ENCODE assay signal across 1 cellular context in the genomic region with DNA sequence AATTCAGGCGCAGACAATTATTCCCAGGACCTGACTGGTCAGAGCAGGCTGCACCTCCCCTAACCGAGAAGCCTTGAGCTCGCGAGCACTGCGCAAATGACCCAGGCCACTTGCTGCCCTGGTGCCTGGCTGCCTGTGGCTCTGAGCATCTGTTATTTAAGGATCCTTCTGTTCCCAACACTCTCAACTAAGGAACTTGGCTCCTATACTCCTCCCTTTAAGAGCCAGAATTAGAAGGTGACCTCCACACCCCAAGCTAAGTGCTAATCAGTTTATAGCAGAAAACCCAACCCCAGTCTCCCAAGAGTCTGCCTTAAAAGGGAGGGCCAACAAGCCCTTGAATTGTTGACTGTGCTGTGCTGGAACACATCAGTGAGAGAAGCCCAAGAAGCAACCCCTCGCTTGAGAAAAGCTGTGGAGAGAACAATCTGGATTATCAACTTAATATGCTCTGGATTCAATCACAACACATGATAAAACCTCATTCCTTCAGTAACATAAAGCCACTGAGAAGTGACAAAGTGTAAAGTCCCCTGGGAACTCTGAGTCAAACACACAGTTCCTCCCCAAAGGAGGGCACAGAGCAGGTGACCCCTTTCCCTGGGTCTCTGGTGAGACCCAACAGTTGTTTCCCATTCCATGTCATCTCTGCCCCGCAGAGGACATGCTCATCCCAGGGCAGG.
TF ChIP-seq lines count a peak whose summit lies in the region.

No MANE protein-coding gene starts in this region.

TF ChIP-seq in GM12878, 131 proteins besides CTCF, POLR2A, EP300 and RAD21:
- TF ChIP-seq TCF3 (IDR thresholded peaks at IDR 0.05; ENCODE audit: borderline replicate concordance, insufficient read depth, low read depth, low read length) = no peak
- TF ChIP-seq ESRRA (IDR thresholded peaks at IDR 0.05; ENCODE audit: low read length) = no peak
- TF ChIP-seq, protein P1, sequence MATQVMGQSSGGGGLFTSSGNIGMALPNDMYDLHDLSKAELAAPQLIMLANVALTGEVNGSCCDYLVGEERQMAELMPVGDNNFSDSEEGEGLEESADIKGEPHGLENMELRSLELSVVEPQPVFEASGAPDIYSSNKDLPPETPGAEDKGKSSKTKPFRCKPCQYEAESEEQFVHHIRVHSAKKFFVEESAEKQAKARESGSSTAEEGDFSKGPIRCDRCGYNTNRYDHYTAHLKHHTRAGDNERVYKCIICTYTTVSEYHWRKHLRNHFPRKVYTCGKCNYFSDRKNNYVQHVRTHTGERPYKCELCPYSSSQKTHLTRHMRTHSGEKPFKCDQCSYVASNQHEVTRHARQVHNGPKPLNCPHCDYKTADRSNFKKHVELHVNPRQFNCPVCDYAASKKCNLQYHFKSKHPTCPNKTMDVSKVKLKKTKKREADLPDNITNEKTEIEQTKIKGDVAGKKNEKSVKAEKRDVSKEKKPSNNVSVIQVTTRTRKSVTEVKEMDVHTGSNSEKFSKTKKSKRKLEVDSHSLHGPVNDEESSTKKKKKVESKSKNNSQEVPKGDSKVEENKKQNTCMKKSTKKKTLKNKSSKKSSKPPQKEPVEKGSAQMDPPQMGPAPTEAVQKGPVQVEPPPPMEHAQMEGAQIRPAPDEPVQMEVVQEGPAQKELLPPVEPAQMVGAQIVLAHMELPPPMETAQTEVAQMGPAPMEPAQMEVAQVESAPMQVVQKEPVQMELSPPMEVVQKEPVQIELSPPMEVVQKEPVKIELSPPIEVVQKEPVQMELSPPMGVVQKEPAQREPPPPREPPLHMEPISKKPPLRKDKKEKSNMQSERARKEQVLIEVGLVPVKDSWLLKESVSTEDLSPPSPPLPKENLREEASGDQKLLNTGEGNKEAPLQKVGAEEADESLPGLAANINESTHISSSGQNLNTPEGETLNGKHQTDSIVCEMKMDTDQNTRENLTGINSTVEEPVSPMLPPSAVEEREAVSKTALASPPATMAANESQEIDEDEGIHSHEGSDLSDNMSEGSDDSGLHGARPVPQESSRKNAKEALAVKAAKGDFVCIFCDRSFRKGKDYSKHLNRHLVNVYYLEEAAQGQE (IDR thresholded peaks at IDR 0.05; ENCODE audit: low read depth, low read length) = no peak
- TF ChIP-seq GATAD2B (conservative IDR thresholded peaks at IDR 0.05; ENCODE audit: low read depth) = no peak
- TF ChIP-seq, protein P2, sequence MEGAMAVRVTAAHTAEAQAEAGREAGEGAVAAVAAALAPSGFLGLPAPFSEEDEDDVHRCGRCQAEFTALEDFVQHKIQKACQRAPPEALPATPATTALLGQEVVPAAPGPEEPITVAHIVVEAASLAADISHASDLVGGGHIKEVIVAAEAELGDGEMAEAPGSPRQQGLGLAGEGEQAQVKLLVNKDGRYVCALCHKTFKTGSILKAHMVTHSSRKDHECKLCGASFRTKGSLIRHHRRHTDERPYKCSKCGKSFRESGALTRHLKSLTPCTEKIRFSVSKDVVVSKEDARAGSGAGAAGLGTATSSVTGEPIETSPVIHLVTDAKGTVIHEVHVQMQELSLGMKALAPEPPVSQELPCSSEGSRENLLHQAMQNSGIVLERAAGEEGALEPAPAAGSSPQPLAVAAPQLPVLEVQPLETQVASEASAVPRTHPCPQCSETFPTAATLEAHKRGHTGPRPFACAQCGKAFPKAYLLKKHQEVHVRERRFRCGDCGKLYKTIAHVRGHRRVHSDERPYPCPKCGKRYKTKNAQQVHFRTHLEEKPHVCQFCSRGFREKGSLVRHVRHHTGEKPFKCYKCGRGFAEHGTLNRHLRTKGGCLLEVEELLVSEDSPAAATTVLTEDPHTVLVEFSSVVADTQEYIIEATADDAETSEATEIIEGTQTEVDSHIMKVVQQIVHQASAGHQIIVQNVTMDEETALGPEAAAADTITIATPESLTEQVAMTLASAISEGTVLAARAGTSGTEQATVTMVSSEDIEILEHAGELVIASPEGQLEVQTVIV (IDR thresholded peaks at IDR 0.05; ENCODE audit: borderline replicate concordance, partially characterized antibody) = no peak
- peak; percentile 85 for TF ChIP-seq MEF2B (IDR thresholded peaks at IDR 0.05; ENCODE audit: partially characterized antibody, poor library complexity, severe bottlenecking)
- no peak for TF ChIP-seq MTA3 (IDR thresholded peaks at IDR 0.05; ENCODE audit: borderline replicate concordance, low read length)
- TF ChIP-seq SPI1 (IDR thresholded peaks at IDR 0.05; ENCODE audit: borderline replicate concordance, insufficient read depth, low read depth, low read length) = peak; percentile 22; the same call in 1 of the 2 replicates
- TF ChIP-seq CBFB (IDR thresholded peaks at IDR 0.05; ENCODE audit: low read depth) = no peak
- TF ChIP-seq IKZF2 (IDR thresholded peaks at IDR 0.05) = 0 out of 4 replicates have a peak, but pooled peaks of 1 of the 2 experiments have one; percentile 22
- TF ChIP-seq NR2F1 (conservative IDR thresholded peaks at IDR 0.05) = 0 out of 2 replicates have a peak, but pooled peaks have one; percentile 28
- TF ChIP-seq, protein P3, sequence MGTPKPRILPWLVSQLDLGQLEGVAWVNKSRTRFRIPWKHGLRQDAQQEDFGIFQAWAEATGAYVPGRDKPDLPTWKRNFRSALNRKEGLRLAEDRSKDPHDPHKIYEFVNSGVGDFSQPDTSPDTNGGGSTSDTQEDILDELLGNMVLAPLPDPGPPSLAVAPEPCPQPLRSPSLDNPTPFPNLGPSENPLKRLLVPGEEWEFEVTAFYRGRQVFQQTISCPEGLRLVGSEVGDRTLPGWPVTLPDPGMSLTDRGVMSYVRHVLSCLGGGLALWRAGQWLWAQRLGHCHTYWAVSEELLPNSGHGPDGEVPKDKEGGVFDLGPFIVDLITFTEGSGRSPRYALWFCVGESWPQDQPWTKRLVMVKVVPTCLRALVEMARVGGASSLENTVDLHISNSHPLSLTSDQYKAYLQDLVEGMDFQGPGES (IDR thresholded peaks at IDR 0.05) = no peak
